In the genomic region with DNA sequence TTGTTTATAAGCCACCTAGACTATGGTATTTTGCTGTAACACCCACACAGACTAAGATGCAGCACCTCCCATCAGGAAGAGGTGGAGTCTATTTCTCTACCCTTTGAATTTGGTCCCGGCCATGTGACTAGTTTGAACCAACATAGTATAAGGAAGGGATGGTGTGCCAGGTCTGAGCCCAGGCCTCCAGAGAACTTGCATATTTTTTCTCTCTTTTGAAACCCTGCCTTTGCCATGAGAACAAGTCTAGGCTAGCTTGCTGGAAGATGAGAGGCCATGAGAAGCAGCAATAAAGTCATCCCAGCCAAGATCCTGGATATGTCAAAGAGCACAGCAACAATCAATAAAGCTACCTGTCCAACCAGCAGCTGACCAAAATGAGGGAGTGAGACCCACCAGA, we compare ENCODE assay signal across 21 cellular contexts.
"Had no signal": no experiment of that assay in that cellular context is flagged by ENCODE, and none has a peak within 500 bp of the region (broad histone marks: within the 10 kb centered on the region; RNA-seq: fewer than 3 reads in every experiment).

No MANE protein-coding gene starts in this region.

- H3K36me3 ChIP-seq: MG63, SJSA1 had no signal

- H3K27ac ChIP-seq: SJSA1, SK-N-MC had no signal

- DNase-seq: KBM-7, MG63, NCI-H1048, NCI-H1105, NCI-H1417, NCI-H1436 treated with DMSO at 0.1 percent for 48 hours, NCI-H1694, NCI-H187 treated with DMSO at 0.1 percent for 48 hours, NCI-H2029 treated with DMSO at 0.1 percent for 48 hours, NCI-H2171, NCI-H226, NCI-H446, NCI-H510A, NCI-H524 treated with DMSO at 0.1 percent for 48 hours, NCI-H69, NCI-H774, Right ventricle myocardium superior, RPMI8226, SIG-M5 had no signal

- H3K4me3 ChIP-seq: MG63, SJSA1, SK-N-MC had no signal

- H3K9me3 ChIP-seq: MG63, SJSA1 had no signal

- H3K4me1 ChIP-seq: SJSA1 had no signal
